ENCODE assay signal across 1 cellular context in the genomic region with DNA sequence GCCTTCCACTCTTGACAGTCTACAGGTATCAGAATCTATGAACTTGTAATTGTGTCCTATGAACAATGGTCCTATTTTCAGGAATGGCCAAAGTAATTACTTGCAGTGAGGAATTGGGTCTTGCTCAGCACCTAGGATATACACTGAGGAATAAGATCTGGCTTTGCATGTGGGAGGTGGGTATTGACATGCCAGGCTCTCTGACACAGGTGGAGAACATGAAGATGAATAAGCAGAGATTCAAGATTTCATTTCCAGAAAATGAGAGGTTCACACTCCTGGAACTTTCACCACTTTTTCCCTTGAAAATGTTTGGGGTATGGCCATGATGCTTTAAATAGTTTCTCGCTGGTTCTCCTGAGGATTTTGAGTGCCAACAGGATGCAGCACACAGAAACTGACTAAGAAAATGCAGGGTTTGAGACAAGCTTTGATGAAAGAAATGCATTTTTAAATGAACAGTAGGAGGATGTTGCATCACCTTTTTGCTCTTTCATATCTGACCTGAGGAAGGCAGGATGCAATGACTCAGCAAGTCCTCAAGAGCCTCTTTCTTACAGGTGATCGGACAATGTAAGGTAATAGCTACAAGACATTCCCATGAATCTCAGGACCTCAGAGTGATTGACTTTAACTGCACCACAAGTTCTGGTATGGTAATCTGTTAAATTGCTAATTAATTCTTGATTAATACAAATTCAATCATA.
TF ChIP-seq lines count a peak whose summit lies in the region.

No MANE protein-coding gene starts in this region.

TF ChIP-seq in IMR-90, 13 proteins besides CTCF, POLR2A, EP300 and RAD21:
- TF ChIP-seq MAFK (IDR thresholded peaks at IDR 0.05; ENCODE audit: low read depth, low read length) (no peak), SMC3 (IDR thresholded peaks at IDR 0.05; ENCODE audit: low read depth, low read length) (no peak), RFX5 (IDR thresholded peaks at IDR 0.05; ENCODE audit: low read depth, low read length) (no peak), CHD1 (IDR thresholded peaks at IDR 0.05; ENCODE audit: low read depth, low read length) (no peak), RCOR1 (IDR thresholded peaks at IDR 0.05; ENCODE audit: insufficient replicate concordance, low read length) (no peak), CEBPB (IDR thresholded peaks at IDR 0.05; ENCODE audit: low read depth, low read length) (0 out of 2 replicates have a peak, but pooled peaks have one; percentile 28), BHLHE40 (IDR thresholded peaks at IDR 0.05; ENCODE audit: low read depth, low read length) (no peak), NFE2L2 (IDR thresholded peaks at IDR 0.05; ENCODE audit: low read depth, low read length) (peak; percentile 61), MXI1 (IDR thresholded peaks at IDR 0.05; ENCODE audit: borderline replicate concordance, low read depth, low read length) (no peak), FOS (IDR thresholded peaks at IDR 0.05; ENCODE audit: low read depth, low read length) (no peak), MAZ (IDR thresholded peaks at IDR 0.05; ENCODE audit: borderline replicate concordance, low read depth, low read length) (no peak)
- TF ChIP-seq, protein P1, sequence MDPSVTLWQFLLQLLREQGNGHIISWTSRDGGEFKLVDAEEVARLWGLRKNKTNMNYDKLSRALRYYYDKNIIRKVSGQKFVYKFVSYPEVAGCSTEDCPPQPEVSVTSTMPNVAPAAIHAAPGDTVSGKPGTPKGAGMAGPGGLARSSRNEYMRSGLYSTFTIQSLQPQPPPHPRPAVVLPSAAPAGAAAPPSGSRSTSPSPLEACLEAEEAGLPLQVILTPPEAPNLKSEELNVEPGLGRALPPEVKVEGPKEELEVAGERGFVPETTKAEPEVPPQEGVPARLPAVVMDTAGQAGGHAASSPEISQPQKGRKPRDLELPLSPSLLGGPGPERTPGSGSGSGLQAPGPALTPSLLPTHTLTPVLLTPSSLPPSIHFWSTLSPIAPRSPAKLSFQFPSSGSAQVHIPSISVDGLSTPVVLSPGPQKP (IDR thresholded peaks at IDR 0.05; ENCODE audit: borderline replicate concordance, low read depth, low read length), result no peak
